Comparison of ENCODE assay signal across 1 cellular context in the genomic region with DNA sequence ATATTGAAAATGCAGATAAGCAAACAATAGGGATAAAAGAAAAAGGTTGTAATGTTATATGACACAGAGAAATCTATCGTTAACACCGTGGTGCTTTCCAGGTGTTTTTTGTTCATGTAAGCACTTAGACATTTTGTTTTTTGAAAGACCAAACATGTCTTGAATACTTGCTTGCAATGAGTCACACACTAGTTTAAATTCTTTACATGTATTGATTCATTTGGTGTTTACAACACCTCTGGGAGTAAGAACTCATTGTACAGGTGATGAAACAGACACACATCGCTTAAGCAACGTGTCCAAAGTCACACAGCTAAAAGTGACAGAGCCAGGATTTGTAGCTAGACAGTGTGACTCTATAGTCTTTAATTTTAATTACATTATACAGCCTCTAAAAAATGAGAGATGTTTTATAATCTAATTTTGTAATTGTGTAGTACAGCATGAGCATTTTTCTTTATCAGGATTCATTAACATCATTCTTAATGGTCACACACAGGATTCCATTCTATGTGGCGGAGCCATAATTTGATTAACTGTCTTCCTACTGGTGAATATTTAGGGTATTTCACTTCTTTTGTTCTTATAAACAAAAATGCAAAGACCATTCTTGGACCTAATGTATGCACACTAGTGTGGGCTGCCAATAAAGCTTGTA.
TF ChIP-seq lines count a peak whose summit lies in the region.

No MANE protein-coding gene starts in this region.

TF ChIP-seq in SK-N-SH treated with all-trans-retinoic acid at 6 μM for 48 hours, 23 proteins besides CTCF, POLR2A, EP300 and RAD21 (continued from another document):
- peak; percentile 62 for TF ChIP-seq ISL1 (CRISPR knock-in tag; IDR thresholded peaks at IDR 0.05)
- no peak for TF ChIP-seq CSDC2 (CRISPR knock-in tag; IDR thresholded peaks at IDR 0.05)
- TF ChIP-seq TCF4 (CRISPR knock-in tag; IDR thresholded peaks at IDR 0.05; ENCODE audit: borderline replicate concordance), result no peak
- TF ChIP-seq BACH2 (CRISPR knock-in tag; IDR thresholded peaks at IDR 0.05; ENCODE audit: borderline replicate concordance), result no peak
- TF ChIP-seq, protein P1, sequence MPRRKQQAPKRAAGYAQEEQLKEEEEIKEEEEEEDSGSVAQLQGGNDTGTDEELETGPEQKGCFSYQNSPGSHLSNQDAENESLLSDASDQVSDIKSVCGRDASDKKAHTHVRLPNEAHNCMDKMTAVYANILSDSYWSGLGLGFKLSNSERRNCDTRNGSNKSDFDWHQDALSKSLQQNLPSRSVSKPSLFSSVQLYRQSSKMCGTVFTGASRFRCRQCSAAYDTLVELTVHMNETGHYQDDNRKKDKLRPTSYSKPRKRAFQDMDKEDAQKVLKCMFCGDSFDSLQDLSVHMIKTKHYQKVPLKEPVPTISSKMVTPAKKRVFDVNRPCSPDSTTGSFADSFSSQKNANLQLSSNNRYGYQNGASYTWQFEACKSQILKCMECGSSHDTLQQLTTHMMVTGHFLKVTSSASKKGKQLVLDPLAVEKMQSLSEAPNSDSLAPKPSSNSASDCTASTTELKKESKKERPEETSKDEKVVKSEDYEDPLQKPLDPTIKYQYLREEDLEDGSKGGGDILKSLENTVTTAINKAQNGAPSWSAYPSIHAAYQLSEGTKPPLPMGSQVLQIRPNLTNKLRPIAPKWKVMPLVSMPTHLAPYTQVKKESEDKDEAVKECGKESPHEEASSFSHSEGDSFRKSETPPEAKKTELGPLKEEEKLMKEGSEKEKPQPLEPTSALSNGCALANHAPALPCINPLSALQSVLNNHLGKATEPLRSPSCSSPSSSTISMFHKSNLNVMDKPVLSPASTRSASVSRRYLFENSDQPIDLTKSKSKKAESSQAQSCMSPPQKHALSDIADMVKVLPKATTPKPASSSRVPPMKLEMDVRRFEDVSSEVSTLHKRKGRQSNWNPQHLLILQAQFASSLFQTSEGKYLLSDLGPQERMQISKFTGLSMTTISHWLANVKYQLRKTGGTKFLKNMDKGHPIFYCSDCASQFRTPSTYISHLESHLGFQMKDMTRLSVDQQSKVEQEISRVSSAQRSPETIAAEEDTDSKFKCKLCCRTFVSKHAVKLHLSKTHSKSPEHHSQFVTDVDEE (CRISPR knock-in tag; IDR thresholded peaks at IDR 0.05), result no peak
- no peak for TF ChIP-seq PPARA (CRISPR knock-in tag; IDR thresholded peaks at IDR 0.05; ENCODE audit: borderline replicate concordance)
- TF ChIP-seq TOX (CRISPR knock-in tag; IDR thresholded peaks at IDR 0.05; ENCODE audit: borderline replicate concordance), result no peak
- TF ChIP-seq RARB (CRISPR knock-in tag; IDR thresholded peaks at IDR 0.05), result no peak
- TF ChIP-seq ZNF8 (CRISPR knock-in tag; IDR thresholded peaks at IDR 0.05), result no peak
- TF ChIP-seq GLIS3 (CRISPR knock-in tag; IDR thresholded peaks at IDR 0.05), result no peak
- TF ChIP-seq, protein P2, sequence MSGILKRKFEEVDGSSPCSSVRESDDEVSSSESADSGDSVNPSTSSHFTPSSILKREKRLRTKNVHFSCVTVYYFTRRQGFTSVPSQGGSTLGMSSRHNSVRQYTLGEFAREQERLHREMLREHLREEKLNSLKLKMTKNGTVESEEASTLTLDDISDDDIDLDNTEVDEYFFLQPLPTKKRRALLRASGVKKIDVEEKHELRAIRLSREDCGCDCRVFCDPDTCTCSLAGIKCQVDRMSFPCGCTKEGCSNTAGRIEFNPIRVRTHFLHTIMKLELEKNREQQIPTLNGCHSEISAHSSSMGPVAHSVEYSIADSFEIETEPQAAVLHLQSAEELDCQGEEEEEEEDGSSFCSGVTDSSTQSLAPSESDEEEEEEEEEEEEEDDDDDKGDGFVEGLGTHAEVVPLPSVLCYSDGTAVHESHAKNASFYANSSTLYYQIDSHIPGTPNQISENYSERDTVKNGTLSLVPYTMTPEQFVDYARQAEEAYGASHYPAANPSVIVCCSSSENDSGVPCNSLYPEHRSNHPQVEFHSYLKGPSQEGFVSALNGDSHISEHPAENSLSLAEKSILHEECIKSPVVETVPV (CRISPR knock-in tag; IDR thresholded peaks at IDR 0.05), result no peak
